16 cellular contexts compared by ENCODE assay signal in genomic region chr3:123789160-123789559, GRCh38.
"Had no signal": no experiment of that assay in that cellular context is flagged by ENCODE, and none has a peak within 500 bp of the region (broad histone marks: within the 10 kb centered on the region; RNA-seq: fewer than 3 reads in every experiment).

No MANE protein-coding gene starts in this region.

- H3K4me1 ChIP-seq: gastrocnemius medialis had no signal

- H3K27me3 ChIP-seq: gastrocnemius medialis, heart left ventricle, neutrophil had no signal

- DNase-seq: activated CD4-positive, alpha-beta T cell treated with anti-CD3 and anti-CD28 coated beads for 1 hour; activated CD4-positive, alpha-beta T cell treated with anti-CD3 and anti-CD28 coated beads, Interleukin-2, amount 50 U/mL, for 4 hours; activated naive CD4-positive, alpha-beta T cell; activated T-cell treated with anti-CD3 and anti-CD28 coated beads for 4 hours; anterior cingulate cortex; gastrocnemius medialis; heart left ventricle; naive B cell; posterior cingulate gyrus; right cardiac atrium; stimulated activated naive CD8-positive, alpha-beta T cell treated with anti-CD3 and anti-CD28 coated beads, Interleukin-15, Interleukin-2, amounts not matched to agents 100 U/mL and 50 U/mL, for 24 hours had no signal

- H3K27ac ChIP-seq: epithelial cell of prostate, gastrocnemius medialis, heart left ventricle, neutrophil, skin epidermis, VCaP had no signal

- H3K4me3 ChIP-seq: gastrocnemius medialis, heart left ventricle, lung, skin epidermis had no signal

- ATAC-seq: gastrocnemius medialis; heart left ventricle; right cardiac atrium; stimulated activated naive CD8-positive, alpha-beta T cell treated with anti-CD3 and anti-CD28 coated beads, Interleukin-15, Interleukin-2, amounts not matched to agents 100 U/mL and 50 U/mL, for 24 hours had no signal

- H3K9me3 ChIP-seq: gastrocnemius medialis, heart left ventricle, neutrophil had no signal

- H3K36me3 ChIP-seq: gastrocnemius medialis, heart left ventricle, neutrophil had no signal
